1 cellular context compared by ENCODE assay signal in genomic region chr5:112995764-112996618, GRCh38.
TF ChIP-seq lines count a peak whose summit lies in the region.

No MANE protein-coding gene starts in this region.

TF ChIP-seq in GM23338, 12 proteins besides CTCF, POLR2A, EP300 and RAD21 (continued from another document):
- TF ChIP-seq REST (IDR thresholded peaks at IDR 0.05; ENCODE audit: unreplicated experiment), result no peak
- no peak for TF ChIP-seq NANOG (IDR thresholded peaks at IDR 0.05; ENCODE audit: borderline replicate concordance)
